16 cellular contexts compared by ENCODE assay signal in the genomic region with DNA sequence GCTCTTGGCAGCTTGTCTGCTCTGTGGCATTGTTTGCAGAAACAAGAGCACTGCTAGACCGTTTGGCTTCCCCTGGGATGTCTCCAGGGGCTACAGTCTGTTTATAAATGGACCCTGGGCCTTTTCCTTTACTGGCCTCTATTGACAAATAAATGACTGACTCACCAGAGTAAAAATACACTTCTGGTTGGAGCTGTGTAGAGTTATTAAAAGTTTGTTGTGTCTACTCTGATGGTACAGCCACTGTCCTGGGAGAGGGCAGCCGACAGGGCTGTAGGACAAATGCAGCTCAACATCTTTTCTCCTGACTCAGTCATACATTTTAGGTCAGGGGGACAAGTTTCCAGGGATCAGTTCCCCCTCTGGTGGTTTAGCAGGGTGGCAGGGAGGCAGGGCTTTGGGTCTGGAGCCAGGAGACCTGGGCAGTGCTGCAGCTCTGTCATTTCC. TPM values are rescaled to one million over a fixed set of nuclear protein-coding genes. Genes with fewer than 3 reads are reported as not detected.
DNase-seq lines count a peak whose midpoint lies in the region; ATAC-seq, FAIRE-seq and TF ChIP-seq lines count a peak whose summit lies in the region.
"Had no signal": no experiment of that assay in that cellular context is flagged by ENCODE, and none has a peak within 500 bp of the region (broad histone marks: within the 10 kb centered on the region; RNA-seq: fewer than 3 reads in every experiment).

No MANE protein-coding gene starts in this region.

- WGBS in GM23248 (ENCODE audit: low coverage in 1 of 2, low lambda C conversion rate in 2 of 2, missing lambda C conversion rate in 2 of 2), 2 experiments = 31 to 36% methylated on average over 2 of the region's 2 CpGs

- H3K27me3 ChIP-seq in GM23248 (replicated peaks; ENCODE audit: insufficient read depth) = no peaks in the 10 kb centered on the region
- no peaks in the 10 kb centered on the region for H3K27me3 ChIP-seq in SJSA1 (replicated peaks)
- no peaks in the 10 kb centered on the region for H3K27me3 ChIP-seq in fibroblast of lung (ENCODE audit: control insufficient read depth, insufficient read depth, low read length)
- no peaks in the 10 kb centered on the region for H3K27me3 ChIP-seq in tibial artery
- H3K27me3 ChIP-seq: ovary had no signal

- H3K4me2 ChIP-seq in GM23248 (ENCODE audit: unreplicated experiment) = peak overlapping the region; percentile 29
- no peak overlapping the region for H3K4me2 ChIP-seq in fibroblast of lung (ENCODE audit: extremely low read depth, insufficient read depth, low read length)

- H3K9me3 ChIP-seq in GM23248 (ENCODE audit: low read depth) (no peaks in the 10 kb centered on the region), SJSA1 (replicated peaks) (no peaks in the 10 kb centered on the region), fibroblast of lung (ENCODE audit: control insufficient read depth, insufficient read depth, low read depth, low read length) (no peaks in the 10 kb centered on the region), tibial artery (no peaks in the 10 kb centered on the region)
- H3K9me3 ChIP-seq: left lung, ovary had no signal

- TF ChIP-seq CTCF in fibroblast of lung (conservative IDR thresholded peaks at IDR 0.05 in 1 of 2, IDR thresholded peaks at IDR 0.05 in 1 of 2; ENCODE audit: low read depth in 1 of 2, low read length in 2 of 2) = peak in 1 of 2 donors; percentile 20
- no peak for TF ChIP-seq CTCF in tibial artery (IDR thresholded peaks at IDR 0.05)

- H4K20me1 ChIP-seq in GM23248 (ENCODE audit: insufficient read depth) (no peaks in the 10 kb centered on the region), fibroblast of lung (ENCODE audit: control insufficient read depth, extremely low read depth, insufficient read depth, low read length) (no peaks in the 10 kb centered on the region)

- DNase-seq in GM23248 = peak; percentile 40
- DNase-seq in SJSA1 (ENCODE audit: low read depth in 1 of 2, low spot score in 2 of 2) = peak; percentile 87 to 93
- peak in 1 of 2 donors; percentile 34 for DNase-seq in fibroblast of lung (ENCODE audit: low read depth in 2 of 2)
- DNase-seq in tibial artery = no peak
- no peak for DNase-seq in RCC 7860 (ENCODE audit: low spot score)
- DNase-seq in SW 1271 (lab: John Stamatoyannopoulos, UW) = no peak
- DNase-seq: activated CD4-positive, CD25-positive, alpha-beta regulatory T cell; activated naive CD8-positive, alpha-beta T cell treated with anti-CD3 and anti-CD28 coated beads, Interleukin-2, amount 10 ng/mL, durations not matched to agents 7 days and 5 days; cerebellar nuclear complex; left lung; NCI-H187 treated with DMSO at 0.1 percent for 48 hours; ovary had no signal

- intact Hi-C loops in tibial artery (cut with DNase I; ENCODE audit: low total_unique reads) = no loop called here

- ATAC-seq in GM21381 (IDR thresholded peaks at IDR 0.05; ENCODE audit: unreplicated experiment) = no peak
- ATAC-seq: foreskin keratinocyte, left lung had no signal

- H3K9me2 ChIP-seq in GM23248 (ENCODE audit: insufficient read depth) = no peaks in the 10 kb centered on the region

- H3K27ac ChIP-seq in GM23248 (no peak overlapping the region), SJSA1 (peak overlapping the region; percentile 98), fibroblast of lung (ENCODE audit: insufficient read depth, low read length) (peak overlapping the region; percentile 13), tibial artery (peak overlapping the region; percentile 84 to 89)
- H3K27ac ChIP-seq: foreskin keratinocyte, left lung, ovary, skin epidermis had no signal

- H3K79me2 ChIP-seq in GM23248 (ENCODE audit: insufficient read depth) (no peaks in the 10 kb centered on the region), fibroblast of lung (ENCODE audit: control insufficient read depth, insufficient read depth, low read length) (no peaks in the 10 kb centered on the region)

- H3K36me3 ChIP-seq in GM23248 (ENCODE audit: low read depth) = no peaks in the 10 kb centered on the region
- no peaks in the 10 kb centered on the region for H3K36me3 ChIP-seq in SJSA1
- no peaks in the 10 kb centered on the region for H3K36me3 ChIP-seq in fibroblast of lung (ENCODE audit: control insufficient read depth, insufficient read depth, low read length)
- H3K36me3 ChIP-seq in tibial artery = no peaks in the 10 kb centered on the region
- H3K36me3 ChIP-seq: left lung, ovary had no signal

- H3K4me3 ChIP-seq in GM23248 = no peak overlapping the region
- H3K4me3 ChIP-seq in SJSA1 = no peak overlapping the region
- no peak overlapping the region for H3K4me3 ChIP-seq in fibroblast of lung (replicated peaks in 1 of 4; ENCODE audit: control extremely low read depth in 1 of 4, insufficient read depth in 1 of 4, low read depth in 3 of 4, low read length in 4 of 4)
- no peak overlapping the region for H3K4me3 ChIP-seq in tibial artery
- H3K4me3 ChIP-seq: left lung, ovary, skin epidermis had no signal

- FAIRE-seq in RCC 7860 (lab: Jason Lieb, UNC) = no peak

- H2AFZ ChIP-seq in GM23248 (no peak overlapping the region), fibroblast of lung (ENCODE audit: low read length) (no peak overlapping the region)

- H3F3A ChIP-seq in GM23248 (ENCODE audit: insufficient read depth) = peaks cover 14% of the 10 kb centered on the region

- H3K4me1 ChIP-seq in GM23248 (ENCODE audit: insufficient read depth) (peaks cover 31% of the 10 kb centered on the region), SJSA1 (replicated peaks) (peaks cover 34% of the 10 kb centered on the region), fibroblast of lung (ENCODE audit: control insufficient read depth, extremely low read depth, insufficient read depth, low read length) (peaks cover 32% of the 10 kb centered on the region), tibial artery (peaks cover 9 to 56% (median 36%) of the 10 kb centered on the region in 4 donors)
- H3K4me1 ChIP-seq: foreskin keratinocyte, left lung had no signal

- in situ Hi-C loops in GM23248 (cut with MboI) = no loop called here

- H3K9ac ChIP-seq in GM23248 (no peak overlapping the region), fibroblast of lung (ENCODE audit: insufficient read depth, low read length) (no peak overlapping the region)

RNA-seq across cellular contexts. Expression of a gene that starts 30.0 kb away (rescaled TPM):
- total RNA-seq in GM23248 (2014; rRNA removed; shearing (Covaris generic)) = 13.0 and 14.5 TPM in 2 replicates
- polyA plus RNA-seq in GM23248 (2016; fragmentation: Nextera tagmentation; extraction: Ambion mirVana) (4.7 and 4.9 TPM in 2 replicates), fibroblast of lung (5.9 and 19.0 TPM in 2 replicates)
- 39.4 and 43.2 TPM in 2 replicates for total RNA-seq in SJSA1 (2014; rRNA removed; shearing (Covaris generic))
- total RNA-seq in fibroblast of lung = 24.1 and 27.4 TPM in 2 replicates
- polyA plus RNA-seq in fibroblast of lung (2012) = 9.4 and 31.1 TPM in 2 replicates
- 4.9 and 6.9 TPM in 2 replicates for polyA minus RNA-seq in fibroblast of lung (ENCODE audit: low replicate concordance)
- total RNA-seq: activated naive CD8-positive, alpha-beta T cell treated with anti-CD3 and anti-CD28 coated beads, Interleukin-2, amount 10 ng/mL, durations not matched to agents 7 days and 5 days; activated T-helper 1 cell treated with anti-CD3 and anti-CD28 coated beads, Interleukin-12 subunit alpha, Interleukin-12 subunit beta, Interleukin-2, Interleukin-4 antibody, amounts not matched to agents 30 ng/mL and 10 ng/mL and 1 ng/mL, durations not matched to agents 14 hours and 24 hours and 36 hours had no signal

RNA-seq across cellular contexts. Expression of a gene that starts 41.7 kb away (rescaled TPM):
- total RNA-seq in GM23248 (2014; rRNA removed; shearing (Covaris generic)) = 0.51 and 1.2 TPM in 2 replicates
- polyA plus RNA-seq in GM23248 (2016; fragmentation: Nextera tagmentation; extraction: Ambion mirVana) (2.5 and 3.0 TPM in 2 replicates), fibroblast of lung (1.1 and 1.5 TPM in 2 replicates)
- total RNA-seq in SJSA1 (2014; rRNA removed; shearing (Covaris generic)) = 3.9 and 5.5 TPM in 2 replicates
- total RNA-seq in fibroblast of lung = 0.26 and 0.50 TPM in 2 replicates
- 4.5 and 7.2 TPM in 2 replicates for polyA plus RNA-seq in fibroblast of lung (2012)
- 1.6 and 1.9 TPM in 2 replicates for polyA minus RNA-seq in fibroblast of lung (ENCODE audit: low replicate concordance)
- total RNA-seq: activated naive CD8-positive, alpha-beta T cell treated with anti-CD3 and anti-CD28 coated beads, Interleukin-2, amount 10 ng/mL, durations not matched to agents 7 days and 5 days; activated T-helper 1 cell treated with anti-CD3 and anti-CD28 coated beads, Interleukin-12 subunit alpha, Interleukin-12 subunit beta, Interleukin-2, Interleukin-4 antibody, amounts not matched to agents 30 ng/mL and 10 ng/mL and 1 ng/mL, durations not matched to agents 14 hours and 24 hours and 36 hours; foreskin keratinocyte had no signal
- polyA plus RNA-seq: foreskin keratinocyte had no signal

RNA-seq across cellular contexts. Expression of a gene that starts 53.3 kb away (rescaled TPM):
- total RNA-seq in GM23248 (2014; rRNA removed; shearing (Covaris generic)) = 12.9 and 14.0 TPM in 2 replicates
- 12.4 and 14.0 TPM in 2 replicates for polyA plus RNA-seq in GM23248 (2016; fragmentation: Nextera tagmentation; extraction: Ambion mirVana)
- total RNA-seq in SJSA1 (2014; rRNA removed; shearing (Covaris generic)) = 9.4 and 11.7 TPM in 2 replicates
- 13.6 and 19.3 TPM in 2 replicates for total RNA-seq in fibroblast of lung
- polyA plus RNA-seq in fibroblast of lung = 11.4 and 13.1 TPM in 2 replicates
- polyA plus RNA-seq in fibroblast of lung (2012) = 9.3 and 9.7 TPM in 2 replicates
- polyA minus RNA-seq in fibroblast of lung (ENCODE audit: low replicate concordance) = 5.9 and 16.3 TPM in 2 replicates

Comparison
In these comparisons a context has a peak if more than half of its experiments do, and no peak if none do; other contexts are left out.
1. DNase-seq: peak in GM23248 (single experiment) and SJSA1 (2 of 2); none in tibial artery (0 of 2), RCC 7860 (single experiment) and SW 1271 (0 of 2).